In the genomic region with DNA sequence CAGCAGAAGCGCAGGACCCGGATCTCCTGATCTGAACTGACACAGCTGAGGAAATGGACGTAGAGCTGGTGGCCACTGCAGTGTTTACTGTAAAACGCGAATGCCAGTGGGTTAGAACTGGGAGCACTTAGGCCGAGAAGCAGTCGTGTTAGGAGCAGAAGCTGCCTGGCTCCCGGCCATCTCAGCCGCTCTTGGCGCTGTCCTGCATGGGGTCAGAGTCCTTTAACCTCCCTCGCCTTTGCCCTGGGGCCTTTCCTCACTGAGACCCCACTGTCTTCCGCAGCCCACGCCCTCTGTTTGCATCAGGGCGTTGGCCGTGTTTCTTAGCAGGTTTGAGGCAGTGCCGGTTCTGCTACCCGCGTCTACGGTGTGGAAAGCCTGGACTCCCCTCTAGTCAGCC, we compare ENCODE assay signal across 30 cellular contexts.
"Had no signal": no experiment of that assay in that cellular context is flagged by ENCODE, and none has a peak within 500 bp of the region (broad histone marks: within the 10 kb centered on the region; RNA-seq: fewer than 3 reads in every experiment).

No MANE protein-coding gene starts in this region.

- H3K4me1 Mint-ChIP-seq: activated B cell treated with CpG ODN at 0.5 μM for 24 hours; activated CD4-positive, alpha-beta memory T cell treated with anti-CD3 and anti-CD28 coated beads, Interleukin-2, amount 10 ng/mL, durations not matched to agents 7 days and 5 days; activated CD8-positive, alpha-beta memory T cell treated with anti-CD3 and anti-CD28 coated beads, Interleukin-2, amount 10 ng/mL, durations not matched to agents 7 days and 5 days; activated naive CD4-positive, alpha-beta T cell treated with anti-CD3 and anti-CD28 coated beads, Interleukin-2, amount 10 ng/mL, durations not matched to agents 7 days and 5 days; activated naive CD8-positive, alpha-beta T cell treated with anti-CD3 and anti-CD28 coated beads, Interleukin-2, amount 50 U/mL, for 24 hours; brain had no signal

- H3K4me3 Mint-ChIP-seq: activated B cell treated with CpG ODN at 0.5 μM for 24 hours; activated CD4-positive, alpha-beta memory T cell treated with anti-CD3 and anti-CD28 coated beads, Interleukin-2, amount 10 ng/mL, durations not matched to agents 7 days and 5 days; activated CD8-positive, alpha-beta memory T cell treated with anti-CD3 and anti-CD28 coated beads, Interleukin-2, amount 10 ng/mL, durations not matched to agents 7 days and 5 days; activated naive CD4-positive, alpha-beta T cell treated with anti-CD3 and anti-CD28 coated beads, Interleukin-2, amount 10 ng/mL, durations not matched to agents 7 days and 5 days; activated naive CD8-positive, alpha-beta T cell; activated naive CD8-positive, alpha-beta T cell treated with anti-CD3 and anti-CD28 coated beads, Interleukin-2, amount 50 U/mL, for 24 hours; brain had no signal

- DNase-seq: activated B cell treated with CpG ODN at 0.5 μM for 24 hours; activated CD4-positive, alpha-beta memory T cell treated with anti-CD3 and anti-CD28 coated beads, Interleukin-2, amount 10 ng/mL, durations not matched to agents 7 days and 5 days; activated CD4-positive, alpha-beta T cell treated with anti-CD3 and anti-CD28 coated beads for 1 hour; activated CD4-positive, alpha-beta T cell treated with anti-CD3 and anti-CD28 coated beads for 48 hours; activated CD8-positive, alpha-beta memory T cell treated with anti-CD3 and anti-CD28 coated beads for 24 hours; activated CD8-positive, alpha-beta memory T cell treated with anti-CD3 and anti-CD28 coated beads, Interleukin-2, amount 10 ng/mL, durations not matched to agents 7 days and 5 days; activated CD8-positive, alpha-beta memory T cell treated with anti-CD3 and anti-CD28 coated beads, Interleukin-2, amount 50 U/mL, for 48 hours; activated effector memory CD4-positive, alpha-beta T cell treated with Interleukin-2 at 50 U/mL for 16 hours; activated naive CD4-positive, alpha-beta T cell treated with anti-CD3 and anti-CD28 coated beads, Interleukin-2, amount 10 ng/mL, durations not matched to agents 7 days and 5 days; activated naive CD8-positive, alpha-beta T cell treated with anti-CD3 and anti-CD28 coated beads, Interleukin-2, amount 50 U/mL, for 24 hours; activated T-cell treated with anti-CD3 and anti-CD28 coated beads, Interleukin-2, amount 50 U/mL, for 48 hours; anterior cingulate cortex; caudate nucleus; NCI-H1105; NCI-H1417 treated with DMSO at 0.1 percent for 48 hours; NCI-H187 treated with DMSO at 0.1 percent for 48 hours; NCI-H2081; NCI-H2171 treated with DMSO at 0.1 percent for 48 hours; NCI-H226; NCI-H446 treated with DMSO at 0.1 percent for 48 hours; NCI-H524; NCI-H69; SW 1271; T-helper 1 cell; T-helper 2 cell; T-helper 9 cell had no signal

- ATAC-seq: activated CD8-positive, alpha-beta memory T cell treated with anti-CD3 and anti-CD28 coated beads, Interleukin-2, amount 10 ng/mL, durations not matched to agents 7 days and 5 days; activated naive CD8-positive, alpha-beta T cell treated with anti-CD3 and anti-CD28 coated beads, Interleukin-2, amount 50 U/mL, for 24 hours; Panc1 had no signal

- H3K27ac Mint-ChIP-seq: activated B cell treated with CpG ODN at 0.5 μM for 24 hours; activated CD4-positive, alpha-beta memory T cell treated with anti-CD3 and anti-CD28 coated beads, Interleukin-2, amount 10 ng/mL, durations not matched to agents 7 days and 5 days; activated CD8-positive, alpha-beta memory T cell treated with anti-CD3 and anti-CD28 coated beads, Interleukin-2, amount 10 ng/mL, durations not matched to agents 7 days and 5 days; activated naive CD4-positive, alpha-beta T cell treated with anti-CD3 and anti-CD28 coated beads, Interleukin-2, amount 10 ng/mL, durations not matched to agents 7 days and 5 days; activated naive CD8-positive, alpha-beta T cell; activated naive CD8-positive, alpha-beta T cell treated with anti-CD3 and anti-CD28 coated beads, Interleukin-2, amount 50 U/mL, for 24 hours; brain had no signal

- H3K27me3 Mint-ChIP-seq: activated B cell treated with CpG ODN at 0.5 μM for 24 hours; activated CD4-positive, alpha-beta memory T cell treated with anti-CD3 and anti-CD28 coated beads, Interleukin-2, amount 10 ng/mL, durations not matched to agents 7 days and 5 days; activated CD8-positive, alpha-beta memory T cell treated with anti-CD3 and anti-CD28 coated beads, Interleukin-2, amount 10 ng/mL, durations not matched to agents 7 days and 5 days; activated naive CD4-positive, alpha-beta T cell treated with anti-CD3 and anti-CD28 coated beads, Interleukin-2, amount 10 ng/mL, durations not matched to agents 7 days and 5 days; activated naive CD8-positive, alpha-beta T cell; activated naive CD8-positive, alpha-beta T cell treated with anti-CD3 and anti-CD28 coated beads, Interleukin-2, amount 50 U/mL, for 24 hours had no signal

- H3K9me3 Mint-ChIP-seq: activated B cell treated with CpG ODN at 0.5 μM for 24 hours; activated CD4-positive, alpha-beta memory T cell treated with anti-CD3 and anti-CD28 coated beads, Interleukin-2, amount 10 ng/mL, durations not matched to agents 7 days and 5 days; activated naive CD4-positive, alpha-beta T cell treated with anti-CD3 and anti-CD28 coated beads, Interleukin-2, amount 10 ng/mL, durations not matched to agents 7 days and 5 days; activated naive CD8-positive, alpha-beta T cell treated with anti-CD3 and anti-CD28 coated beads, Interleukin-2, amount 50 U/mL, for 24 hours; brain had no signal

- H3K27ac ChIP-seq: VCaP had no signal
